In genomic region chr10:128173383-128173782, GRCh38 we compare ENCODE assay signal across 26 cellular contexts. TPM values are rescaled to one million over a fixed set of nuclear protein-coding genes. Genes with fewer than 3 reads are reported as not detected.
DNase-seq lines count a peak whose midpoint lies in the region; ATAC-seq and TF ChIP-seq lines count a peak whose summit lies in the region.
"Had no signal": no experiment of that assay in that cellular context is flagged by ENCODE, and none has a peak within 500 bp of the region (broad histone marks: within the 10 kb centered on the region; RNA-seq: fewer than 3 reads in every experiment).

No MANE protein-coding gene starts in this region.

- 0 out of 2 replicates have a peak, but pooled peaks cover 12% of the 10 kb centered on the region for H3K27me3 ChIP-seq in HCT116 (ENCODE audit: insufficient read depth, low read length)
- no peaks in the 10 kb centered on the region for H3K27me3 ChIP-seq in foreskin keratinocyte
- H3K27me3 ChIP-seq: BLaER1 had no signal

- H3K36me3 Mint-ChIP-seq in immature natural killer cell: peaks cover 0 to 12% (median 9%) of the 10 kb centered on the region in 3 donors

- intact Hi-C loops in HCT116 (cut with micrococcal nuclease): no loop called here

- RAD21 ChIA-PET in HCT116 (lab: Charles Lee; ENCODE audit: low non-redundant PET in 1 of 2, low total read pairs in 2 of 2, uncharacterized antibody in 2 of 2, unreplicated experiment in 2 of 2): no interaction called here

- H3K9me3 Mint-ChIP-seq in immature natural killer cell: peaks cover 4 to 16% (median 9%) of the 10 kb centered on the region in 6 donors
- H3K9me3 Mint-ChIP-seq: stimulated activated naive CD8-positive, alpha-beta T cell treated with anti-CD3 and anti-CD28 coated beads, Interleukin-15, Interleukin-2, amounts not matched to agents 100 ng/mL and 50 ng/mL, for 24 hours had no signal

- no peaks in the 10 kb centered on the region for H3K36me3 ChIP-seq in HCT116 (ENCODE audit: control insufficient read depth in 1 of 2, insufficient read depth in 2 of 2, low read length in 2 of 2)
- H3K36me3 ChIP-seq: BLaER1, left ventricle myocardium inferior, tibial artery had no signal

- H3K79me2 ChIP-seq in HCT116 (ENCODE audit: insufficient read depth, low read length): no peaks in the 10 kb centered on the region

- BruUV-seq in HCT116 (replicated peaks; lab: Mats Ljungman, UMichigan): no TSS peak

- no peak for TF ChIP-seq RAD21 in HCT116 (IDR thresholded peaks at IDR 0.05; ENCODE audit: low read depth)

- peaks cover 0 to 13% of the 10 kb centered on the region in 2 experiments; a peak in 2 of 4 replicates for H3K4me1 ChIP-seq in HCT116 (ENCODE audit: control insufficient read depth in 1 of 2, insufficient read depth in 2 of 2, low read length in 2 of 2)
- H3K4me1 ChIP-seq in foreskin keratinocyte: no peaks in the 10 kb centered on the region
- H3K4me1 ChIP-seq: left ventricle myocardium inferior, tibial artery had no signal

- no peak for DNase-seq in HCT116 (ENCODE audit: low read depth, low spot score)
- DNase-seq in SW480 (ENCODE audit: low spot score): peak; percentile 44
- peak; percentile 23 to 57 for DNase-seq in foreskin keratinocyte
- no peak for DNase-seq in immature natural killer cell
- DNase-seq in NCI-H2029 treated with DMSO at 0.1 percent for 48 hours (lab: John Stamatoyannopoulos, UW): no peak
- DNase-seq: activated CD4-positive, CD25-positive, alpha-beta regulatory T cell; activated CD8-positive, alpha-beta T cell treated with anti-CD3 and anti-CD28 coated beads, Interleukin-2, amount 10 ng/mL, durations not matched to agents 7 days and 5 days; activated naive CD4-positive, alpha-beta T cell; activated T-cell treated with anti-CD3 and anti-CD28 coated beads, Interleukin-2, amount 50 U/mL, for 1 hour; amygdala; erythroblast; glutamatergic neuron; left ventricle myocardium inferior; midbrain; NCI-H1092 treated with DMSO at 0.1 percent for 48 hours; NCI-H2081 treated with DMSO at 0.1 percent for 48 hours; NCI-H510A; stimulated activated CD4-positive, alpha-beta T cell treated with anti-CD3 and anti-CD28 coated beads, Interleukin-2, amount 100 ng/mL, for 48 hours; tibial artery had no signal

- no peak overlapping the region for H2AFZ ChIP-seq in HCT116 (ENCODE audit: low read depth, low read length, poor library complexity, severe bottlenecking)

- peaks cover 4 to 22% of the 10 kb centered on the region in 2 experiments; a peak in 2 of 4 replicates for H3K9me3 ChIP-seq in HCT116 (ENCODE audit: control insufficient read depth in 1 of 2, insufficient read depth in 1 of 2, low read depth in 1 of 2, low read length in 2 of 2)

- H4K20me1 ChIP-seq in HCT116 (ENCODE audit: insufficient read depth): no peaks in the 10 kb centered on the region
- H4K20me1 ChIP-seq: BLaER1 had no signal

- H3K27ac Mint-ChIP-seq in immature natural killer cell: no peak overlapping the region
- H3K27ac Mint-ChIP-seq: activated CD8-positive, alpha-beta T cell treated with anti-CD3 and anti-CD28 coated beads, Interleukin-2, amount 10 ng/mL, durations not matched to agents 7 days and 5 days; progenitor cell of endocrine pancreas; stimulated activated naive CD8-positive, alpha-beta T cell treated with anti-CD3 and anti-CD28 coated beads, Interleukin-15, Interleukin-2, amounts not matched to agents 100 ng/mL and 50 ng/mL, for 24 hours had no signal

- no peak overlapping the region for H3K9ac ChIP-seq in HCT116 (ENCODE audit: low read length)
- H3K9ac ChIP-seq: BLaER1 had no signal

- H3K27me3 Mint-ChIP-seq in immature natural killer cell (ENCODE audit: low read depth in 3 of 3): peaks cover 6 to 13% (median 7%) of the 10 kb centered on the region in 3 donors

- ATAC-seq in HCT116 (peak; percentile 35; the same call in 1 of the 2 replicates), foreskin keratinocyte (peak; percentile 55), GM18861 (IDR thresholded peaks at IDR 0.05; ENCODE audit: unreplicated experiment) (no peak), GM18505 (IDR thresholded peaks at IDR 0.05; ENCODE audit: unreplicated experiment) (no peak)
- ATAC-seq: activated CD8-positive, alpha-beta T cell treated with anti-CD3 and anti-CD28 coated beads, Interleukin-2, amount 10 ng/mL, durations not matched to agents 7 days and 5 days had no signal

- no peak overlapping the region; a peak in 1 of 4 replicates for H3K4me3 ChIP-seq in HCT116 (replicated peaks in 1 of 2; ENCODE audit: low read depth in 1 of 2, low read length in 2 of 2)
- H3K4me3 ChIP-seq: BLaER1, left ventricle myocardium inferior, skin epidermis, tibial artery had no signal

- peak overlapping the region; percentile 39 for H3K4me2 ChIP-seq in HCT116 (ENCODE audit: low read length)
- H3K4me2 ChIP-seq: BLaER1 had no signal

- TF ChIP-seq POLR2A in HCT116 (IDR thresholded peaks at IDR 0.05; ENCODE audit: borderline replicate concordance, extremely low read depth, insufficient read depth, insufficient read length) (no peak), GM18505 (IDR thresholded peaks at IDR 0.05; ENCODE audit: borderline replicate concordance, extremely low read depth, insufficient read depth, insufficient read length) (no peak)

- CTCF ChIA-PET in HCT116 (lab: Charles Lee): interaction anchor here (1.0 to 1.6 kb wide), 2 partner anchors 9 to 39 kb away, joined by 3 to 4 read pairs; no protein-coding TSS in a partner anchor

- H3K27ac ChIP-seq in HCT116 (ENCODE audit: low read depth, low read length) (no peak overlapping the region), foreskin keratinocyte (no peak overlapping the region)
- H3K27ac ChIP-seq: BLaER1, left ventricle myocardium inferior, skin epidermis, tibial artery had no signal

- POLR2A ChIA-PET in HCT116 (lab: Charles Lee): no interaction called here

- H3K9me2 ChIP-seq in HCT116 (ENCODE audit: insufficient read depth): no peaks in the 10 kb centered on the region

- peaks cover 0 to 2% of the 10 kb centered on the region in 2 donors for H3K4me1 Mint-ChIP-seq in immature natural killer cell

- H3K4me3 Mint-ChIP-seq in immature natural killer cell: no peak overlapping the region
- H3K4me3 Mint-ChIP-seq: activated CD8-positive, alpha-beta T cell treated with anti-CD3 and anti-CD28 coated beads, Interleukin-2, amount 10 ng/mL, durations not matched to agents 7 days and 5 days; neural crest cell; stimulated activated naive CD8-positive, alpha-beta T cell treated with anti-CD3 and anti-CD28 coated beads, Interleukin-15, Interleukin-2, amounts not matched to agents 100 ng/mL and 50 ng/mL, for 24 hours had no signal

- TF ChIP-seq CTCF in HCT116 (IDR thresholded peaks at IDR 0.05 in 2 of 3, conservative IDR thresholded peaks at IDR 0.05 in 1 of 3; ENCODE audit: borderline replicate concordance in 1 of 3, insufficient read depth in 1 of 3, low read depth in 2 of 3, low read length in 2 of 3): no peak
- TF ChIP-seq CTCF in foreskin keratinocyte (conservative IDR thresholded peaks at IDR 0.05): no peak

TF ChIP-seq in HCT116, 20 proteins besides CTCF, POLR2A, EP300 and RAD21 (continues in another document):
- no peak for TF ChIP-seq POLR2AphosphoS5 (IDR thresholded peaks at IDR 0.05; ENCODE audit: low read depth, low read length)
- no peak for TF ChIP-seq SRF (IDR thresholded peaks at IDR 0.05; ENCODE audit: low read depth)
- no peak for TF ChIP-seq SP1 (IDR thresholded peaks at IDR 0.05; ENCODE audit: low read depth)
- no peak for TF ChIP-seq TCF7L2 (IDR thresholded peaks at IDR 0.05; ENCODE audit: borderline replicate concordance, extremely low read depth, insufficient read depth, insufficient read length)
- TF ChIP-seq YY1 (IDR thresholded peaks at IDR 0.05; ENCODE audit: extremely low read depth, insufficient replicate concordance, low read depth, low read length): no peak
- no peak for TF ChIP-seq EGR1 (IDR thresholded peaks at IDR 0.05; ENCODE audit: low read depth)
- no peak for TF ChIP-seq ZNF274 (IDR thresholded peaks at IDR 0.05; ENCODE audit: low read depth, low read length)
- no peak for TF ChIP-seq EZH2phosphoT487 (IDR thresholded peaks at IDR 0.05; ENCODE audit: borderline replicate concordance)
- TF ChIP-seq CBX3 (IDR thresholded peaks at IDR 0.05; ENCODE audit: low read depth): no peak
- no peak for TF ChIP-seq REST (IDR thresholded peaks at IDR 0.05; ENCODE audit: low read depth)
- no peak for TF ChIP-seq MAX (IDR thresholded peaks at IDR 0.05)

RNA-seq across cellular contexts. Expression of gene MKI67, which starts 47.2 kb away (rescaled TPM):
- total RNA-seq in HCT116 (2021; ENCODE audit: unreplicated experiment) (202 TPM), foreskin keratinocyte (72.8 and 102 TPM in 2 replicates)
- polyA plus RNA-seq in HCT116 (2012): 64.3 and 90.3 TPM in 2 replicates
- polyA plus RNA-seq in foreskin keratinocyte (11.9 and 17.4 TPM in 2 replicates), immature natural killer cell (1 to 10 TPM in 1 of 3 donors, under 1 TPM in 1, not detected in 1; 0.10 to 1.2 TPM)

Comparison
In these comparisons a context has a peak if more than half of its experiments do, and no peak if none do; other contexts are left out.
1. ATAC-seq: peak in HCT116 (single experiment) and foreskin keratinocyte (single experiment); none in GM18861 (single experiment) and GM18505 (single experiment).
2. DNase-seq: peak in SW480 (single experiment) and foreskin keratinocyte (2 of 2); none in HCT116 (single experiment), immature natural killer cell (0 of 3) and NCI-H2029 treated with DMSO at 0.1 percent for 48 hours (single experiment).